Comparison of ENCODE assay signal across 19 cellular contexts in genomic region chr11:46643531-46643930, GRCh38. TPM values are rescaled to one million over a fixed set of nuclear protein-coding genes. Genes with fewer than 3 reads are reported as not detected.
DNase-seq lines count a peak whose midpoint lies in the region; ATAC-seq and TF ChIP-seq lines count a peak whose summit lies in the region.
"Had no signal": no experiment of that assay in that cellular context is flagged by ENCODE, and none has a peak within 500 bp of the region (broad histone marks: within the 10 kb centered on the region; RNA-seq: fewer than 3 reads in every experiment).

No MANE protein-coding gene starts in this region.

- peak overlapping the region; percentile 70 for H3K27ac Mint-ChIP-seq in activated naive CD4-positive, alpha-beta T cell treated with anti-CD3 and anti-CD28 coated beads, Interleukin-2, amount 50 U/mL, for 24 hours
- no peak overlapping the region for H3K27ac Mint-ChIP-seq in activated naive CD4-positive, alpha-beta T cell treated with anti-CD3 and anti-CD28 coated beads, Interleukin-2, amount 10 ng/mL, durations not matched to agents 7 days and 5 days
- H3K27ac Mint-ChIP-seq: HFFc6 had no signal

- H3K27me3 ChIP-seq in SJCRH30 (no peaks in the 10 kb centered on the region), dorsolateral prefrontal cortex (no peaks in the 10 kb centered on the region), gastrocnemius medialis (no peaks in the 10 kb centered on the region)
- H3K27me3 ChIP-seq: BLaER1 had no signal

- H3K4me1 Mint-ChIP-seq in activated naive CD4-positive, alpha-beta T cell treated with anti-CD3 and anti-CD28 coated beads, Interleukin-2, amount 50 U/mL, for 24 hours, result peaks cover 18% of the 10 kb centered on the region
- peaks cover 18% of the 10 kb centered on the region for H3K4me1 Mint-ChIP-seq in activated naive CD4-positive, alpha-beta T cell treated with anti-CD3 and anti-CD28 coated beads, Interleukin-2, amount 10 ng/mL, durations not matched to agents 7 days and 5 days

- peaks cover 13% of the 10 kb centered on the region for H3K4me1 ChIP-seq in SJCRH30
- H3K4me1 ChIP-seq in gastrocnemius medialis, result no peaks in the 10 kb centered on the region
- H3K4me1 ChIP-seq: BLaER1 had no signal

- POLR2A ChIA-PET in RWPE1 (lab: Yijun Ruan, JAX; ENCODE audit: low non-redundant PET), result no interaction called here

- CTCF ChIA-PET in activated naive CD4-positive, alpha-beta T cell treated with anti-CD3 and anti-CD28 coated beads, Interleukin-2, amount 10 ng/mL, durations not matched to agents 7 days and 5 days (lab: Charles Lee), result interaction anchor here (1.3 kb wide), 1 partner anchor 126 kb away, joined by 3 read pairs; no protein-coding TSS in a partner anchor
- CTCF ChIA-PET in RWPE1 (lab: Yijun Ruan, JAX), result interaction anchor here (0.7 kb wide), 2 partner anchors 31 to 1085 kb away, joined by 3 to 6 read pairs; no protein-coding TSS in a partner anchor

- TF ChIP-seq CTCF in dorsolateral prefrontal cortex (IDR thresholded peaks at IDR 0.05 in 54 of 56, conservative IDR thresholded peaks at IDR 0.05 in 2 of 56; ENCODE audit: low read depth in 1 of 56, partially characterized antibody in 56 of 56) (no peak), RWPE1 (conservative IDR thresholded peaks at IDR 0.05; ENCODE audit: low read depth) (no peak), gastrocnemius medialis (IDR thresholded peaks at IDR 0.05 in 4 of 5, conservative IDR thresholded peaks at IDR 0.05 in 1 of 5) (no peak)

- TF ChIP-seq POLR2A in gastrocnemius medialis (IDR thresholded peaks at IDR 0.05), result no peak

- H3K36me3 Mint-ChIP-seq in activated naive CD4-positive, alpha-beta T cell treated with anti-CD3 and anti-CD28 coated beads, Interleukin-2, amount 50 U/mL, for 24 hours, result peaks cover 17% of the 10 kb centered on the region
- H3K36me3 Mint-ChIP-seq in activated naive CD4-positive, alpha-beta T cell treated with anti-CD3 and anti-CD28 coated beads, Interleukin-2, amount 10 ng/mL, durations not matched to agents 7 days and 5 days, result peaks cover 43% of the 10 kb centered on the region

- ATAC-seq in gastrocnemius medialis, result no peak
- ATAC-seq: HCT116 had no signal

- intact Hi-C loops in dorsolateral prefrontal cortex (cut with DNase I), result no loop called here
- intact Hi-C loops in gastrocnemius medialis (cut with DNase I; ENCODE audit: low total_unique reads), result no loop called here

- no peak for DNase-seq in activated naive CD4-positive, alpha-beta T cell treated with anti-CD3 and anti-CD28 coated beads, Interleukin-2, amount 10 ng/mL, durations not matched to agents 7 days and 5 days
- peak; percentile 69 to 76 for DNase-seq in SJCRH30
- DNase-seq in dorsolateral prefrontal cortex, result no peak
- DNase-seq in RWPE1 (ENCODE audit: low spot score), result no peak
- DNase-seq in gastrocnemius medialis, result no peak
- DNase-seq in NCI-H524 treated with DMSO at 0.1 percent for 48 hours (lab: John Stamatoyannopoulos, UW), result no peak
- DNase-seq: 8988T; CD4-positive, alpha-beta memory T cell; DMS153; DMS79; GDM1; GOT3; H7; HFFc6 had no signal

- H3K36me3 ChIP-seq in SJCRH30, result peaks cover 17% of the 10 kb centered on the region
- H3K36me3 ChIP-seq in gastrocnemius medialis, result peaks cover 0 to 32% of the 10 kb centered on the region in 2 donors

- no peak overlapping the region for H3K4me3 Mint-ChIP-seq in activated naive CD4-positive, alpha-beta T cell treated with anti-CD3 and anti-CD28 coated beads, Interleukin-2, amount 50 U/mL, for 24 hours
- no peak overlapping the region for H3K4me3 Mint-ChIP-seq in activated naive CD4-positive, alpha-beta T cell treated with anti-CD3 and anti-CD28 coated beads, Interleukin-2, amount 10 ng/mL, durations not matched to agents 7 days and 5 days
- H3K4me3 Mint-ChIP-seq: CD14-positive monocyte; CD4-positive, alpha-beta memory T cell; HFFc6 had no signal

- H3K27me3 Mint-ChIP-seq in activated naive CD4-positive, alpha-beta T cell treated with anti-CD3 and anti-CD28 coated beads, Interleukin-2, amount 50 U/mL, for 24 hours, result no peaks in the 10 kb centered on the region
- no peaks in the 10 kb centered on the region for H3K27me3 Mint-ChIP-seq in activated naive CD4-positive, alpha-beta T cell treated with anti-CD3 and anti-CD28 coated beads, Interleukin-2, amount 10 ng/mL, durations not matched to agents 7 days and 5 days
- H3K27me3 Mint-ChIP-seq: CD4-positive, alpha-beta memory T cell had no signal

- H3K4me3 ChIP-seq in SJCRH30, result no peak overlapping the region
- no peak overlapping the region for H3K4me3 ChIP-seq in dorsolateral prefrontal cortex
- no peak overlapping the region for H3K4me3 ChIP-seq in gastrocnemius medialis
- H3K4me3 ChIP-seq: BLaER1 had no signal

- peaks cover 4% of the 10 kb centered on the region for H3K9me3 Mint-ChIP-seq in activated naive CD4-positive, alpha-beta T cell treated with anti-CD3 and anti-CD28 coated beads, Interleukin-2, amount 50 U/mL, for 24 hours
- H3K9me3 Mint-ChIP-seq in activated naive CD4-positive, alpha-beta T cell treated with anti-CD3 and anti-CD28 coated beads, Interleukin-2, amount 10 ng/mL, durations not matched to agents 7 days and 5 days, result peaks cover 5% of the 10 kb centered on the region
- H3K9me3 Mint-ChIP-seq: CD4-positive, alpha-beta memory T cell; HFFc6 had no signal

- in situ Hi-C loops in gastrocnemius medialis (cut with MboI; ENCODE audit: low sequenced_read_pairs in 4 of 4), result no loop called here

- H3K9me3 ChIP-seq in SJCRH30 (replicated peaks) (no peaks in the 10 kb centered on the region), gastrocnemius medialis (no peaks in the 10 kb centered on the region)
- H3K9me3 ChIP-seq: BLaER1 had no signal

- H3K27ac ChIP-seq in SJCRH30 (peak overlapping the region; percentile 68), dorsolateral prefrontal cortex (peak overlapping the region in 45 of 59 donors; percentile 0 to 100 (median 49)), RWPE1 (no peak overlapping the region), gastrocnemius medialis (no peak overlapping the region)
- H3K27ac ChIP-seq: BLaER1, HL-60 had no signal

RNA-seq across cellular contexts. Expression of gene ATG13, which starts 26.2 kb away (rescaled TPM):
- total RNA-seq in SJCRH30 (2014; rRNA removed; shearing (Covaris generic)), result 77.4 and 83.6 TPM in 2 replicates
- total RNA-seq in dorsolateral prefrontal cortex (100 to 1,000 TPM; 107 to 201 (median 150) TPM), gastrocnemius medialis (10 to 100 TPM; 33.4 to 76.0 (median 67.0) TPM)

RNA-seq across cellular contexts. Expression of gene HARBI1, which starts 26.5 kb away (rescaled TPM):
- 8.4 and 9.3 TPM in 2 replicates for total RNA-seq in SJCRH30 (2014; rRNA removed; shearing (Covaris generic))
- total RNA-seq in dorsolateral prefrontal cortex, result 10 to 100 TPM in 23 of 120 experiments, 1 to 10 TPM in 97; 4.5 to 29.2 (median 8.0) TPM
- 1 to 10 TPM; 1.2 to 6.9 (median 3.3) TPM for total RNA-seq in gastrocnemius medialis

RNA-seq across cellular contexts. Expression of gene AMBRA1, which starts 49.7 kb away (rescaled TPM):
- 23.1 and 23.4 TPM in 2 replicates for total RNA-seq in SJCRH30 (2014; rRNA removed; shearing (Covaris generic))
- total RNA-seq in dorsolateral prefrontal cortex (10 to 100 TPM; 38.0 to 80.2 (median 50.1) TPM), gastrocnemius medialis (10 to 100 TPM; 17.3 to 24.3 (median 20.7) TPM)

RNA-seq across cellular contexts. Expression of gene ARHGAP1, which starts 56.9 kb away (rescaled TPM):
- 21.7 and 21.8 TPM in 2 replicates for total RNA-seq in SJCRH30 (2014; rRNA removed; shearing (Covaris generic))
- total RNA-seq in dorsolateral prefrontal cortex, result 100 to 1,000 TPM in 13 of 120 experiments, 10 to 100 TPM in 107; 52.6 to 143 (median 80.0) TPM
- 10 to 100 TPM; 11.1 to 34.8 (median 24.6) TPM for total RNA-seq in gastrocnemius medialis

RNA-seq across cellular contexts. Expression of gene ZNF408, which starts 57.3 kb away (rescaled TPM):
- total RNA-seq in SJCRH30 (2014; rRNA removed; shearing (Covaris generic)), result 8.5 and 8.7 TPM in 2 replicates
- total RNA-seq in dorsolateral prefrontal cortex, result 10 to 100 TPM in 20 of 120 experiments, 1 to 10 TPM in 100; 4.8 to 15.1 (median 8.4) TPM
- 10 to 100 TPM; 17.7 to 25.2 (median 19.3) TPM for total RNA-seq in gastrocnemius medialis

Comparison
In these comparisons a context has a peak if more than half of its experiments do, and no peak if none do; other contexts are left out.
1. DNase-seq: peak in SJCRH30 (2 of 2); none in activated naive CD4-positive, alpha-beta T cell treated with anti-CD3 and anti-CD28 coated beads, Interleukin-2, amount 10 ng/mL, durations not matched to agents 7 days and 5 days (single experiment), dorsolateral prefrontal cortex (0 of 10), RWPE1 (single experiment), gastrocnemius medialis (0 of 2) and NCI-H524 treated with DMSO at 0.1 percent for 48 hours (single experiment).
2. H3K27ac ChIP-seq: peak in SJCRH30 (single experiment) and dorsolateral prefrontal cortex (45 of 59); none in RWPE1 (single experiment) and gastrocnemius medialis (0 of 4).